Comparison of ENCODE assay signal across 22 cellular contexts in genomic region chr5:142465476-142465875, GRCh38.
"Had no signal": no experiment of that assay in that cellular context is flagged by ENCODE, and none has a peak within 500 bp of the region (broad histone marks: within the 10 kb centered on the region; RNA-seq: fewer than 3 reads in every experiment).

No MANE protein-coding gene starts in this region.

- H3K27me3 ChIP-seq: body of pancreas, cardiac muscle cell, dorsolateral prefrontal cortex, gastroesophageal sphincter, hepatocyte had no signal

- H3K4me3 ChIP-seq: body of pancreas, cardiac muscle cell, coronary artery, dorsolateral prefrontal cortex, gastroesophageal sphincter, hepatocyte, spleen, thoracic aorta had no signal

- H3K9me3 ChIP-seq: body of pancreas, gastroesophageal sphincter, spleen, thoracic aorta had no signal

- H3K27ac ChIP-seq: body of pancreas, cardiac muscle cell, coronary artery, dorsolateral prefrontal cortex, hepatocyte, thoracic aorta had no signal

- H3K4me2 ChIP-seq: hepatocyte had no signal

- H3K4me1 ChIP-seq: body of pancreas had no signal

- H3K36me3 ChIP-seq: cardiac muscle cell, gastroesophageal sphincter, spleen, thoracic aorta had no signal

- DNase-seq: activated CD4-positive, alpha-beta T cell treated with anti-CD3 and anti-CD28 coated beads for 4 hours; activated CD4-positive, alpha-beta T cell treated with anti-CD3 and anti-CD28 coated beads, Interleukin-2, amount 50 U/mL, for 4 hours; activated effector memory CD4-positive, alpha-beta T cell treated with Interleukin-2 at 50 U/mL for 16 hours; activated T-cell treated with anti-CD3 and anti-CD28 coated beads for 4 hours; aorta; body of pancreas; cerebellar nuclear complex; dorsolateral prefrontal cortex; effector memory CD4-positive, alpha-beta T cell; erythroblast; kidney; naive thymus-derived CD8-positive, alpha-beta T cell; right cardiac atrium; spleen; stimulated activated naive CD4-positive, alpha-beta T cell; T-helper 2 cell; trophoblast cell had no signal

- H2AFZ ChIP-seq: hepatocyte had no signal

- H3K79me2 ChIP-seq: hepatocyte had no signal
